13 cellular contexts compared by ENCODE assay signal in genomic region chr6:6655805-6656251, GRCh38.
DNase-seq lines count a peak whose midpoint lies in the region; ATAC-seq and TF ChIP-seq lines count a peak whose summit lies in the region.
"Had no signal": no experiment of that assay in that cellular context is flagged by ENCODE, and none has a peak within 500 bp of the region (broad histone marks: within the 10 kb centered on the region; RNA-seq: fewer than 3 reads in every experiment).

No MANE protein-coding gene starts in this region.

- H3F3A ChIP-seq in PC-9 (ENCODE audit: insufficient read depth, low read depth), result no peaks in the 10 kb centered on the region

- no peak overlapping the region for H3K4me3 ChIP-seq in DND-41 (ENCODE audit: low read depth in 1 of 2, low read length in 2 of 2)
- H3K4me3 ChIP-seq in PC-9, result no peak overlapping the region
- H3K4me3 ChIP-seq in thyroid gland (replicated peaks in 1 of 3), result no peak overlapping the region
- H3K4me3 ChIP-seq: cardiac muscle cell, hepatocyte, testis had no signal

- no peaks in the 10 kb centered on the region for H3K27me3 ChIP-seq in DND-41 (ENCODE audit: insufficient read depth, low read length, poor library complexity)
- no peaks in the 10 kb centered on the region for H3K27me3 ChIP-seq in PC-9 (ENCODE audit: insufficient read depth, low read depth)
- H3K27me3 ChIP-seq in thyroid gland, result no peaks in the 10 kb centered on the region
- H3K27me3 ChIP-seq: cardiac muscle cell, hepatocyte, testis had no signal

- no peak for TF ChIP-seq POLR2A in thyroid gland (IDR thresholded peaks at IDR 0.05)

- no peaks in the 10 kb centered on the region for H3K9me3 ChIP-seq in DND-41 (ENCODE audit: insufficient read depth, low read length, severe bottlenecking)
- H3K9me3 ChIP-seq in PC-9 (ENCODE audit: insufficient read depth, low read depth), result no peaks in the 10 kb centered on the region
- no peaks in the 10 kb centered on the region for H3K9me3 ChIP-seq in thyroid gland
- H3K9me3 ChIP-seq: testis had no signal

- H3K27ac ChIP-seq in DND-41 (ENCODE audit: low read length) (peak overlapping the region; percentile 90), PC-9 (no peak overlapping the region), thyroid gland (no peak overlapping the region)
- H3K27ac ChIP-seq: cardiac muscle cell, hepatocyte, testis had no signal

- peaks cover 32% of the 10 kb centered on the region for H3K4me1 Mint-ChIP-seq in activated T-helper 17 cell treated with anti-CD3 and anti-CD28 coated beads, Interleukin-2, amount 50 U/mL, for 72 hours
- peaks cover 40% of the 10 kb centered on the region for H3K4me1 Mint-ChIP-seq in nephron progenitor cell

- no peak for ATAC-seq in DND-41 (ENCODE audit: insufficient read depth, low read depth)
- peak; percentile 36 for ATAC-seq in GM19438 (IDR thresholded peaks at IDR 0.05; ENCODE audit: low read depth, unreplicated experiment)
- ATAC-seq in activated T-helper 17 cell treated with anti-CD3 and anti-CD28 coated beads, Interleukin-2, amount 50 U/mL, for 72 hours (replicated peaks), result peak; percentile 65
- ATAC-seq in GM19455 (IDR thresholded peaks at IDR 0.05; ENCODE audit: unreplicated experiment), result no peak

- WGBS in thyroid gland, 2 donors, result 84 to 92% methylated on average over 9 of the region's 9 CpGs

- no peaks in the 10 kb centered on the region for H3K9me3 Mint-ChIP-seq in activated T-helper 17 cell treated with anti-CD3 and anti-CD28 coated beads, Interleukin-2, amount 50 U/mL, for 72 hours
- peaks cover 8% of the 10 kb centered on the region for H3K9me3 Mint-ChIP-seq in nephron progenitor cell

- H3K79me2 ChIP-seq in DND-41 (ENCODE audit: insufficient read depth, low read length) (no peaks in the 10 kb centered on the region), PC-9 (ENCODE audit: low read depth) (no peaks in the 10 kb centered on the region)
- H3K79me2 ChIP-seq: hepatocyte had no signal

- H3K4me1 ChIP-seq in DND-41 (ENCODE audit: insufficient read depth, low read length) (peaks cover 71% of the 10 kb centered on the region), PC-9 (replicated peaks; ENCODE audit: insufficient read depth) (no peaks in the 10 kb centered on the region), thyroid gland (no peaks in the 10 kb centered on the region)

- H3K9ac ChIP-seq in DND-41 (ENCODE audit: low read depth, low read length), result peak overlapping the region; percentile 44; the same call in 1 of the 2 replicates

- peak overlapping the region; percentile 58 for H3K4me3 Mint-ChIP-seq in activated T-helper 17 cell treated with anti-CD3 and anti-CD28 coated beads, Interleukin-2, amount 50 U/mL, for 72 hours
- no peak overlapping the region for H3K4me3 Mint-ChIP-seq in nephron progenitor cell

- H3K4me2 ChIP-seq in DND-41 (ENCODE audit: insufficient read depth, low read length) (no peak overlapping the region), PC-9 (no peak overlapping the region)
- H3K4me2 ChIP-seq: hepatocyte had no signal

- H3K36me3 ChIP-seq in DND-41 (ENCODE audit: insufficient read depth, low read length) (no peaks in the 10 kb centered on the region), PC-9 (ENCODE audit: low read depth) (no peaks in the 10 kb centered on the region), thyroid gland (no peaks in the 10 kb centered on the region)
- H3K36me3 ChIP-seq: cardiac muscle cell had no signal

- H2AFZ ChIP-seq in DND-41 (ENCODE audit: low read depth, low read length) (no peak overlapping the region), PC-9 (no peak overlapping the region)
- H2AFZ ChIP-seq: hepatocyte had no signal

- no peaks in the 10 kb centered on the region for H3K9me2 ChIP-seq in PC-9 (ENCODE audit: insufficient read depth)

- no TSS peak for BruUV-seq in PC-9 (replicated peaks; lab: Mats Ljungman, UMichigan)

- H3K27ac Mint-ChIP-seq in activated T-helper 17 cell treated with anti-CD3 and anti-CD28 coated beads, Interleukin-2, amount 50 U/mL, for 72 hours, result peak overlapping the region; percentile 73
- peak overlapping the region; percentile 61 for H3K27ac Mint-ChIP-seq in nephron progenitor cell

- CTCF ChIA-PET in PC-9 (lab: Charles Lee), result no interaction called here

- peaks cover 4% of the 10 kb centered on the region for H3K27me3 Mint-ChIP-seq in activated T-helper 17 cell treated with anti-CD3 and anti-CD28 coated beads, Interleukin-2, amount 50 U/mL, for 72 hours
- peaks cover 7% of the 10 kb centered on the region for H3K27me3 Mint-ChIP-seq in nephron progenitor cell (ENCODE audit: low read depth, poor library complexity)

- POLR2A ChIA-PET in PC-9 (lab: Charles Lee; ENCODE audit: unreplicated experiment), result no interaction called here

- DNase-seq in DND-41 (no peak), nephron progenitor cell (no peak), A172 (ENCODE audit: low spot score) (no peak), PC-9 (no peak), thyroid gland (no peak)
- DNase-seq: Kasumi-1, T-helper 9 cell, testis had no signal

- no peak for TF ChIP-seq CTCF in DND-41 (IDR thresholded peaks at IDR 0.05; ENCODE audit: borderline replicate concordance, extremely low read depth, low read length, poor library complexity, severe bottlenecking)
- no peak for TF ChIP-seq CTCF in nephron progenitor cell (IDR thresholded peaks at IDR 0.05)
- no peak for TF ChIP-seq CTCF in PC-9 (conservative IDR thresholded peaks at IDR 0.05)
- no peak for TF ChIP-seq CTCF in thyroid gland (IDR thresholded peaks at IDR 0.05)

- intact Hi-C loops in PC-9 (cut with micrococcal nuclease; ENCODE audit: unreplicated experiment), result no loop called here
- intact Hi-C loops in thyroid gland (cut with DNase I), result no loop called here

- H4K20me1 ChIP-seq in DND-41 (ENCODE audit: insufficient read depth, low read length) (no peaks in the 10 kb centered on the region; the same call in 1 of the 2 replicates), PC-9 (ENCODE audit: insufficient read depth) (no peaks in the 10 kb centered on the region)

- H3K36me3 Mint-ChIP-seq in activated T-helper 17 cell treated with anti-CD3 and anti-CD28 coated beads, Interleukin-2, amount 50 U/mL, for 72 hours (ENCODE audit: low read depth), result no peaks in the 10 kb centered on the region
- H3K36me3 Mint-ChIP-seq in nephron progenitor cell (ENCODE audit: low read depth), result no peaks in the 10 kb centered on the region

Comparison
In these comparisons a context has a peak if more than half of its experiments do, and no peak if none do; other contexts are left out.
1. ATAC-seq: peak in GM19438 (single experiment) and activated T-helper 17 cell treated with anti-CD3 and anti-CD28 coated beads, Interleukin-2, amount 50 U/mL, for 72 hours (single experiment); none in DND-41 (single experiment) and GM19455 (single experiment).